ENCODE assay signal across 12 cellular contexts in genomic region chr2:148726228-148726627, GRCh38.
A peak's percentile ranks its signal among the peaks of the same experiment; 100 is the strongest.
DNase-seq lines count a peak whose midpoint lies in the region; ATAC-seq, FAIRE-seq and TF ChIP-seq lines count a peak whose summit lies in the region.
"Had no signal": no experiment of that assay in that cellular context is flagged by ENCODE, and none has a peak within 500 bp of the region (broad histone marks: within the 10 kb centered on the region; RNA-seq: fewer than 3 reads in every experiment).

No MANE protein-coding gene starts in this region.

- intact Hi-C loops in activated naive CD4-positive, alpha-beta T cell treated with anti-CD3 and anti-CD28 coated beads for 36 hours (cut with micrococcal nuclease): loop anchor here (1.0 kb wide), 1 partner anchor 24 kb away; no protein-coding TSS in a partner anchor

- FAIRE-seq in H54 (lab: Jason Lieb, UNC): no peak

- no peak for DNase-seq in activated naive CD4-positive, alpha-beta T cell treated with anti-CD3 and anti-CD28 coated beads for 36 hours
- no peak for DNase-seq in activated naive CD4-positive, alpha-beta T cell treated with anti-CD3 and anti-CD28 coated beads, Interleukin-2, amount 10 ng/mL, durations not matched to agents 7 days and 5 days
- DNase-seq in NCI-H2107 (lab: John Stamatoyannopoulos, UW) (no peak), H54 (ENCODE audit: insufficient read length, low spot score) (no peak), SW 1271 (lab: John Stamatoyannopoulos, UW) (no peak)
- DNase-seq: adrenal gland, DMS 273 treated with DMSO at 0.1 percent for 48 hours, NCI-H1092 had no signal

- H3K4me3 Mint-ChIP-seq in activated naive CD4-positive, alpha-beta T cell treated with anti-CD3 and anti-CD28 coated beads for 36 hours: no peak overlapping the region
- no peak overlapping the region for H3K4me3 Mint-ChIP-seq in activated naive CD4-positive, alpha-beta T cell treated with anti-CD3 and anti-CD28 coated beads, Interleukin-2, amount 10 ng/mL, durations not matched to agents 7 days and 5 days
- H3K4me3 Mint-ChIP-seq in stimulated activated naive CD8-positive, alpha-beta T cell treated with anti-CD3 and anti-CD28 coated beads, Interleukin-15, Interleukin-2, amounts not matched to agents 100 ng/mL and 50 ng/mL, for 24 hours: no peak overlapping the region

- H3K27me3 Mint-ChIP-seq in activated naive CD4-positive, alpha-beta T cell treated with anti-CD3 and anti-CD28 coated beads for 36 hours (ENCODE audit: low read depth): no peaks in the 10 kb centered on the region
- H3K27me3 Mint-ChIP-seq in activated naive CD4-positive, alpha-beta T cell treated with anti-CD3 and anti-CD28 coated beads, Interleukin-2, amount 10 ng/mL, durations not matched to agents 7 days and 5 days: no peaks in the 10 kb centered on the region
- H3K27me3 Mint-ChIP-seq in stimulated activated naive CD8-positive, alpha-beta T cell treated with anti-CD3 and anti-CD28 coated beads, Interleukin-15, Interleukin-2, amounts not matched to agents 100 ng/mL and 50 ng/mL, for 24 hours: no peaks in the 10 kb centered on the region

- TF ChIP-seq POLR2A in H54 (IDR thresholded peaks at IDR 0.05; ENCODE audit: low read depth, low read length): no peak

- peaks cover 55% of the 10 kb centered on the region for H3K4me1 Mint-ChIP-seq in activated naive CD4-positive, alpha-beta T cell treated with anti-CD3 and anti-CD28 coated beads for 36 hours (ENCODE audit: low read depth)
- peaks cover 24% of the 10 kb centered on the region for H3K4me1 Mint-ChIP-seq in activated naive CD4-positive, alpha-beta T cell treated with anti-CD3 and anti-CD28 coated beads, Interleukin-2, amount 10 ng/mL, durations not matched to agents 7 days and 5 days
- H3K4me1 Mint-ChIP-seq in stimulated activated naive CD8-positive, alpha-beta T cell treated with anti-CD3 and anti-CD28 coated beads, Interleukin-15, Interleukin-2, amounts not matched to agents 100 ng/mL and 50 ng/mL, for 24 hours (ENCODE audit: low read depth): peaks cover 63% of the 10 kb centered on the region

- peaks cover 13% of the 10 kb centered on the region for H3K36me3 Mint-ChIP-seq in activated naive CD4-positive, alpha-beta T cell treated with anti-CD3 and anti-CD28 coated beads for 36 hours (ENCODE audit: low read depth)
- peaks cover 16% of the 10 kb centered on the region for H3K36me3 Mint-ChIP-seq in activated naive CD4-positive, alpha-beta T cell treated with anti-CD3 and anti-CD28 coated beads, Interleukin-2, amount 10 ng/mL, durations not matched to agents 7 days and 5 days
- peaks cover 25% of the 10 kb centered on the region for H3K36me3 Mint-ChIP-seq in stimulated activated naive CD8-positive, alpha-beta T cell treated with anti-CD3 and anti-CD28 coated beads, Interleukin-15, Interleukin-2, amounts not matched to agents 100 ng/mL and 50 ng/mL, for 24 hours (ENCODE audit: low read depth)

- CTCF ChIA-PET in activated naive CD4-positive, alpha-beta T cell treated with anti-CD3 and anti-CD28 coated beads for 36 hours (lab: Charles Lee): no interaction called here
- CTCF ChIA-PET in activated naive CD4-positive, alpha-beta T cell treated with anti-CD3 and anti-CD28 coated beads, Interleukin-2, amount 10 ng/mL, durations not matched to agents 7 days and 5 days (lab: Charles Lee): no interaction called here

- ATAC-seq in GM21786 (IDR thresholded peaks at IDR 0.05; ENCODE audit: unreplicated experiment) (peak; percentile 71), HG03378 (IDR thresholded peaks at IDR 0.05; ENCODE audit: unreplicated experiment) (peak; percentile 69)
- ATAC-seq: gastroesophageal sphincter had no signal

- H3K27ac Mint-ChIP-seq in activated naive CD4-positive, alpha-beta T cell treated with anti-CD3 and anti-CD28 coated beads for 36 hours: peak overlapping the region; percentile 10
- no peak overlapping the region for H3K27ac Mint-ChIP-seq in activated naive CD4-positive, alpha-beta T cell treated with anti-CD3 and anti-CD28 coated beads, Interleukin-2, amount 10 ng/mL, durations not matched to agents 7 days and 5 days
- peak overlapping the region; percentile 47 for H3K27ac Mint-ChIP-seq in stimulated activated naive CD8-positive, alpha-beta T cell treated with anti-CD3 and anti-CD28 coated beads, Interleukin-15, Interleukin-2, amounts not matched to agents 100 ng/mL and 50 ng/mL, for 24 hours

- H3K9me3 Mint-ChIP-seq in activated naive CD4-positive, alpha-beta T cell treated with anti-CD3 and anti-CD28 coated beads for 36 hours: peaks cover 3% of the 10 kb centered on the region
- no peaks in the 10 kb centered on the region for H3K9me3 Mint-ChIP-seq in activated naive CD4-positive, alpha-beta T cell treated with anti-CD3 and anti-CD28 coated beads, Interleukin-2, amount 10 ng/mL, durations not matched to agents 7 days and 5 days
- no peaks in the 10 kb centered on the region for H3K9me3 Mint-ChIP-seq in stimulated activated naive CD8-positive, alpha-beta T cell treated with anti-CD3 and anti-CD28 coated beads, Interleukin-15, Interleukin-2, amounts not matched to agents 100 ng/mL and 50 ng/mL, for 24 hours
